Comparison of ENCODE assay signal across 18 cellular contexts in the genomic region with DNA sequence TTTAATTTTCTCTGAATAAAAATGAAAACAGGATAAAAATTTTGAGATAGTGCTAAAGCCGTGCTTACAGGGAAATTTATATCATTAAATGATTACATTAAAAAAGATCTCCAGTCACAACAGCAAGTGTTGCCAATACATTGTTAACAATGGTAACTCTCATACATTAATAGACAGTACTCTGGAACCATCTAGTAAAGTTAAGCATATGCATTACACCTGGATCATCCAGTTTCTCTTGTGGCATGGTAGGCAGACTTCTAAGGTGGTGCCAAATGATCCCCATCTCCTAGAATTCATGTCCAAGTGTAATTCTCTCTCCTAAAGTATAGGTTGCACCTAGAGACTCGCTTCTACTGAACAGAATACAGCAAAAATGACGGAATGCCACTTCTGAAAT. TPM values are rescaled to one million over a fixed set of nuclear protein-coding genes. Genes with fewer than 3 reads are reported as not detected.
A peak's percentile ranks its signal among the peaks of the same experiment; 100 is the strongest.
DNase-seq lines count a peak whose midpoint lies in the region; ATAC-seq and TF ChIP-seq lines count a peak whose summit lies in the region.
"Had no signal": no experiment of that assay in that cellular context is flagged by ENCODE, and none has a peak within 500 bp of the region (broad histone marks: within the 10 kb centered on the region; RNA-seq: fewer than 3 reads in every experiment).

No MANE protein-coding gene starts in this region.

- H3K27me3 Mint-ChIP-seq in stimulated activated naive CD8-positive, alpha-beta T cell treated with anti-CD3 and anti-CD28 coated beads, Interleukin-15, Interleukin-2, amounts not matched to agents 100 ng/mL and 50 ng/mL, for 24 hours: no peaks in the 10 kb centered on the region
- H3K27me3 Mint-ChIP-seq in WTC11 (ENCODE audit: low read depth): no peaks in the 10 kb centered on the region
- H3K27me3 Mint-ChIP-seq in CD8-positive, alpha-beta T cell (ENCODE audit: low read depth): no peaks in the 10 kb centered on the region

- no peak overlapping the region for H3K4me3 Mint-ChIP-seq in stimulated activated naive CD8-positive, alpha-beta T cell treated with anti-CD3 and anti-CD28 coated beads, Interleukin-15, Interleukin-2, amounts not matched to agents 100 ng/mL and 50 ng/mL, for 24 hours
- no peak overlapping the region for H3K4me3 Mint-ChIP-seq in WTC11
- H3K4me3 Mint-ChIP-seq in CD8-positive, alpha-beta T cell: no peak overlapping the region

- no peak overlapping the region for H3K27ac ChIP-seq in thyroid gland
- H3K27ac ChIP-seq in CD8-positive, alpha-beta T cell (ENCODE audit: low read depth, low read length): no peak overlapping the region

- no peaks in the 10 kb centered on the region for H3K9me3 Mint-ChIP-seq in stimulated activated naive CD8-positive, alpha-beta T cell treated with anti-CD3 and anti-CD28 coated beads, Interleukin-15, Interleukin-2, amounts not matched to agents 100 ng/mL and 50 ng/mL, for 24 hours
- peaks cover 4% of the 10 kb centered on the region for H3K9me3 Mint-ChIP-seq in WTC11
- no peaks in the 10 kb centered on the region for H3K9me3 Mint-ChIP-seq in CD8-positive, alpha-beta T cell

- peaks cover 27% of the 10 kb centered on the region for H3K36me3 Mint-ChIP-seq in stimulated activated naive CD8-positive, alpha-beta T cell treated with anti-CD3 and anti-CD28 coated beads, Interleukin-15, Interleukin-2, amounts not matched to agents 100 ng/mL and 50 ng/mL, for 24 hours (ENCODE audit: low read depth)
- H3K36me3 Mint-ChIP-seq in WTC11: no peaks in the 10 kb centered on the region; the same call in 1 of the 2 replicates
- H3K36me3 Mint-ChIP-seq in CD8-positive, alpha-beta T cell: peaks cover 16% of the 10 kb centered on the region

- 90 to 95% methylated on average over 3 of the region's 3 CpGs for WGBS in thyroid gland, 2 donors

- H3K4me1 ChIP-seq in thyroid gland: peaks cover 0 to 18% of the 10 kb centered on the region in 2 donors
- peaks cover 28% of the 10 kb centered on the region for H3K4me1 ChIP-seq in CD8-positive, alpha-beta T cell (ENCODE audit: insufficient read depth, low read length)

- no peak for TF ChIP-seq CTCF in WTC11 (IDR thresholded peaks at IDR 0.05)
- TF ChIP-seq CTCF in thyroid gland (IDR thresholded peaks at IDR 0.05): no peak
- TF ChIP-seq CTCF in CD8-positive, alpha-beta T cell (IDR thresholded peaks at IDR 0.05): no peak

- POLR2A ChIA-PET in WTC11 (lab: Charles Lee): no interaction called here
- POLR2A ChIA-PET in CD8-positive, alpha-beta T cell (lab: Charles Lee): no interaction called here

- H3K4me3 ChIP-seq in thyroid gland (replicated peaks in 1 of 3): no peak overlapping the region
- H3K4me3 ChIP-seq in CD8-positive, alpha-beta T cell (ENCODE audit: low read depth, low read length): no peak overlapping the region

- H3K9me3 ChIP-seq in thyroid gland: no peaks in the 10 kb centered on the region
- no peaks in the 10 kb centered on the region for H3K9me3 ChIP-seq in CD8-positive, alpha-beta T cell (ENCODE audit: low read length)

- H3K27me3 ChIP-seq in thyroid gland: no peaks in the 10 kb centered on the region
- no peaks in the 10 kb centered on the region for H3K27me3 ChIP-seq in CD8-positive, alpha-beta T cell (ENCODE audit: insufficient read depth, low read length)

- intact Hi-C loops in left colon (cut with DNase I, micrococcal nuclease) (no loop called here), thyroid gland (cut with DNase I) (no loop called here)
- intact Hi-C loops in CD8-positive, alpha-beta T cell (cut with DNase I, micrococcal nuclease): loop anchor here in 1 of 2 experiments (2.0 kb wide), 1 partner anchor 17 kb away; a partner anchor contains a TSS

- CTCF ChIA-PET in WTC11 (lab: Charles Lee): no interaction called here
- CTCF ChIA-PET in CD8-positive, alpha-beta T cell (lab: Charles Lee): no interaction called here

- ATAC-seq in stimulated activated naive CD8-positive, alpha-beta T cell treated with anti-CD3 and anti-CD28 coated beads, Interleukin-15, Interleukin-2, amounts not matched to agents 100 U/mL and 50 U/mL, for 24 hours: no peak
- no peak for ATAC-seq in WTC11
- peak; percentile 63 for ATAC-seq in left colon
- no peak for ATAC-seq in GM18505 (IDR thresholded peaks at IDR 0.05; ENCODE audit: unreplicated experiment)
- ATAC-seq in CD8-positive, alpha-beta T cell: no peak
- ATAC-seq: HCT116, sciatic nerve had no signal

- DNase-seq in stimulated activated naive CD8-positive, alpha-beta T cell treated with anti-CD3 and anti-CD28 coated beads, Interleukin-15, Interleukin-2, amounts not matched to agents 100 U/mL and 50 U/mL, for 24 hours: no peak
- DNase-seq in WTC11 (ENCODE audit: low spot score) (no peak), left colon (no peak), thyroid gland (no peak), NCI-H146 treated with DMSO at 0.1 percent for 48 hours (lab: John Stamatoyannopoulos, UW; ENCODE audit: unreplicated experiment) (no peak)
- no peak for DNase-seq in CD8-positive, alpha-beta T cell
- DNase-seq: effector CD4-positive, alpha-beta T cell; GDM1; head of caudate nucleus; mesendoderm; NCI-H187; NCI-H510A; nucleus accumbens; SHP77 had no signal

- peak overlapping the region; percentile 86 for H3K27ac Mint-ChIP-seq in stimulated activated naive CD8-positive, alpha-beta T cell treated with anti-CD3 and anti-CD28 coated beads, Interleukin-15, Interleukin-2, amounts not matched to agents 100 ng/mL and 50 ng/mL, for 24 hours
- H3K27ac Mint-ChIP-seq in WTC11: peak overlapping the region; percentile 86; the same call in 1 of the 2 replicates
- no peak overlapping the region for H3K27ac Mint-ChIP-seq in CD8-positive, alpha-beta T cell

- peaks cover 82% of the 10 kb centered on the region for H3K4me1 Mint-ChIP-seq in stimulated activated naive CD8-positive, alpha-beta T cell treated with anti-CD3 and anti-CD28 coated beads, Interleukin-15, Interleukin-2, amounts not matched to agents 100 ng/mL and 50 ng/mL, for 24 hours (ENCODE audit: low read depth)
- peaks cover 35% of the 10 kb centered on the region for H3K4me1 Mint-ChIP-seq in WTC11
- peaks cover 73% of the 10 kb centered on the region for H3K4me1 Mint-ChIP-seq in CD8-positive, alpha-beta T cell (ENCODE audit: low read depth)

- TF ChIP-seq POLR2A in GM18505 (IDR thresholded peaks at IDR 0.05; ENCODE audit: borderline replicate concordance, extremely low read depth, insufficient read depth, insufficient read length): no peak
- TF ChIP-seq POLR2A in thyroid gland (IDR thresholded peaks at IDR 0.05): no peak

- no peaks in the 10 kb centered on the region for H3K36me3 ChIP-seq in thyroid gland
- no peaks in the 10 kb centered on the region for H3K36me3 ChIP-seq in CD8-positive, alpha-beta T cell (ENCODE audit: insufficient read depth, low read length)

TF ChIP-seq in WTC11, 78 proteins besides CTCF, POLR2A, EP300 and RAD21 (continues in another document):
- TF ChIP-seq ZNF138 (CRISPR knock-in tag; conservative IDR thresholded peaks at IDR 0.05) (no peak), EMX1 (CRISPR knock-in tag; IDR thresholded peaks at IDR 0.05) (no peak), ZNF232 (CRISPR knock-in tag; IDR thresholded peaks at IDR 0.05) (no peak), GABPB1 (CRISPR knock-in tag; IDR thresholded peaks at IDR 0.05) (no peak), SMAD3 (CRISPR knock-in tag; IDR thresholded peaks at IDR 0.05; ENCODE audit: borderline replicate concordance) (no peak), PRRX2 (CRISPR knock-in tag; IDR thresholded peaks at IDR 0.05) (no peak), KAT7 (CRISPR knock-in tag; IDR thresholded peaks at IDR 0.05; ENCODE audit: borderline replicate concordance) (no peak), OVOL2 (CRISPR knock-in tag; IDR thresholded peaks at IDR 0.05; ENCODE audit: borderline replicate concordance) (no peak)
- TF ChIP-seq, protein P1, sequence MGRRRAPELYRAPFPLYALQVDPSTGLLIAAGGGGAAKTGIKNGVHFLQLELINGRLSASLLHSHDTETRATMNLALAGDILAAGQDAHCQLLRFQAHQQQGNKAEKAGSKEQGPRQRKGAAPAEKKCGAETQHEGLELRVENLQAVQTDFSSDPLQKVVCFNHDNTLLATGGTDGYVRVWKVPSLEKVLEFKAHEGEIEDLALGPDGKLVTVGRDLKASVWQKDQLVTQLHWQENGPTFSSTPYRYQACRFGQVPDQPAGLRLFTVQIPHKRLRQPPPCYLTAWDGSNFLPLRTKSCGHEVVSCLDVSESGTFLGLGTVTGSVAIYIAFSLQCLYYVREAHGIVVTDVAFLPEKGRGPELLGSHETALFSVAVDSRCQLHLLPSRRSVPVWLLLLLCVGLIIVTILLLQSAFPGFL (CRISPR knock-in tag; IDR thresholded peaks at IDR 0.05; ENCODE audit: borderline replicate concordance): no peak
- TF ChIP-seq, protein P2, sequence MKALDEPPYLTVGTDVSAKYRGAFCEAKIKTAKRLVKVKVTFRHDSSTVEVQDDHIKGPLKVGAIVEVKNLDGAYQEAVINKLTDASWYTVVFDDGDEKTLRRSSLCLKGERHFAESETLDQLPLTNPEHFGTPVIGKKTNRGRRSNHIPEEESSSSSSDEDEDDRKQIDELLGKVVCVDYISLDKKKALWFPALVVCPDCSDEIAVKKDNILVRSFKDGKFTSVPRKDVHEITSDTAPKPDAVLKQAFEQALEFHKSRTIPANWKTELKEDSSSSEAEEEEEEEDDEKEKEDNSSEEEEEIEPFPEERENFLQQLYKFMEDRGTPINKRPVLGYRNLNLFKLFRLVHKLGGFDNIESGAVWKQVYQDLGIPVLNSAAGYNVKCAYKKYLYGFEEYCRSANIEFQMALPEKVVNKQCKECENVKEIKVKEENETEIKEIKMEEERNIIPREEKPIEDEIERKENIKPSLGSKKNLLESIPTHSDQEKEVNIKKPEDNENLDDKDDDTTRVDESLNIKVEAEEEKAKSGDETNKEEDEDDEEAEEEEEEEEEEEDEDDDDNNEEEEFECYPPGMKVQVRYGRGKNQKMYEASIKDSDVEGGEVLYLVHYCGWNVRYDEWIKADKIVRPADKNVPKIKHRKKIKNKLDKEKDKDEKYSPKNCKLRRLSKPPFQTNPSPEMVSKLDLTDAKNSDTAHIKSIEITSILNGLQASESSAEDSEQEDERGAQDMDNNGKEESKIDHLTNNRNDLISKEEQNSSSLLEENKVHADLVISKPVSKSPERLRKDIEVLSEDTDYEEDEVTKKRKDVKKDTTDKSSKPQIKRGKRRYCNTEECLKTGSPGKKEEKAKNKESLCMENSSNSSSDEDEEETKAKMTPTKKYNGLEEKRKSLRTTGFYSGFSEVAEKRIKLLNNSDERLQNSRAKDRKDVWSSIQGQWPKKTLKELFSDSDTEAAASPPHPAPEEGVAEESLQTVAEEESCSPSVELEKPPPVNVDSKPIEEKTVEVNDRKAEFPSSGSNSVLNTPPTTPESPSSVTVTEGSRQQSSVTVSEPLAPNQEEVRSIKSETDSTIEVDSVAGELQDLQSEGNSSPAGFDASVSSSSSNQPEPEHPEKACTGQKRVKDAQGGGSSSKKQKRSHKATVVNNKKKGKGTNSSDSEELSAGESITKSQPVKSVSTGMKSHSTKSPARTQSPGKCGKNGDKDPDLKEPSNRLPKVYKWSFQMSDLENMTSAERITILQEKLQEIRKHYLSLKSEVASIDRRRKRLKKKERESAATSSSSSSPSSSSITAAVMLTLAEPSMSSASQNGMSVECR (CRISPR knock-in tag; IDR thresholded peaks at IDR 0.05; ENCODE audit: borderline replicate concordance): no peak

RNA-seq across cellular contexts. Expression of a gene that starts 17.5 kb away (rescaled TPM):
- total RNA-seq in WTC11 (2021): 97.5 to 108 TPM (median 100 TPM) in 3 replicates
- 100 to 1,000 TPM; 117 to 126 TPM for total RNA-seq in left colon
- total RNA-seq in thyroid gland: 10 to 100 TPM; 33.7 to 89.1 (median 42.4) TPM
- total RNA-seq in CD8-positive, alpha-beta T cell: 100 to 1,000 TPM in 1 of 2 experiments, 10 to 100 TPM in 1; 96.8 to 112 TPM
